11 cellular contexts compared by ENCODE assay signal in genomic region chr6:29708432-29709177, GRCh38. TPM values are rescaled to one million over a fixed set of nuclear protein-coding genes. Genes with fewer than 3 reads are reported as not detected.
DNase-seq lines count a peak whose midpoint lies in the region; ATAC-seq and TF ChIP-seq lines count a peak whose summit lies in the region.
"Had no signal": no experiment of that assay in that cellular context is flagged by ENCODE, and none has a peak within 500 bp of the region (broad histone marks: within the 10 kb centered on the region; RNA-seq: fewer than 3 reads in every experiment).

No MANE protein-coding gene starts in this region.

- DNase-seq in activated CD8-positive, alpha-beta memory T cell treated with anti-CD3 and anti-CD28 coated beads, Interleukin-2, amount 10 ng/mL, durations not matched to agents 7 days and 5 days = peak; percentile 92
- DNase-seq in activated CD8-positive, alpha-beta memory T cell treated with anti-CD3 and anti-CD28 coated beads, Interleukin-2, amount 50 U/mL, for 48 hours = no peak
- DNase-seq in T-helper 2 cell (peak in 3 of 5 experiments; percentile 64 to 94 (median 87)), NCI-H2227 (lab: John Stamatoyannopoulos, UW; ENCODE audit: unreplicated experiment) (no peak), osteocyte (ENCODE audit: extremely low spot score, unreplicated experiment) (no peak)
- DNase-seq in central memory CD8-positive, alpha-beta T cell (ENCODE audit: low spot score in 2 of 2) = peak; percentile 48 to 81
- DNase-seq: ACHN, posterior cingulate gyrus had no signal

- CTCF ChIA-PET in activated CD8-positive, alpha-beta memory T cell treated with anti-CD3 and anti-CD28 coated beads, Interleukin-2, amount 10 ng/mL, durations not matched to agents 7 days and 5 days (lab: Charles Lee) = interaction anchor here (0.7 to 3.4 kb wide), 18 partner anchors 8 to 297 kb away, joined by 3 to 22 read pairs (median 5); no protein-coding TSS in a partner anchor

- peak overlapping the region; percentile 80 for H3K27ac Mint-ChIP-seq in activated CD8-positive, alpha-beta memory T cell treated with anti-CD3 and anti-CD28 coated beads, Interleukin-2, amount 10 ng/mL, durations not matched to agents 7 days and 5 days
- H3K27ac Mint-ChIP-seq in central memory CD8-positive, alpha-beta T cell (ENCODE audit: low read depth) = peak overlapping the region; percentile 44
- H3K27ac Mint-ChIP-seq in stimulated activated naive CD8-positive, alpha-beta T cell treated with anti-CD3 and anti-CD28 coated beads, Interleukin-15, Interleukin-2, amounts not matched to agents 100 ng/mL and 50 ng/mL, for 24 hours = peak overlapping the region; percentile 47
- H3K27ac Mint-ChIP-seq in osteocyte (ENCODE audit: unreplicated experiment) = no peak overlapping the region

- H3K4me3 Mint-ChIP-seq in activated CD8-positive, alpha-beta memory T cell treated with anti-CD3 and anti-CD28 coated beads, Interleukin-2, amount 10 ng/mL, durations not matched to agents 7 days and 5 days = peak overlapping the region; percentile 72
- H3K4me3 Mint-ChIP-seq in central memory CD8-positive, alpha-beta T cell = peak overlapping the region; percentile 69
- peak overlapping the region; percentile 76 for H3K4me3 Mint-ChIP-seq in stimulated activated naive CD8-positive, alpha-beta T cell treated with anti-CD3 and anti-CD28 coated beads, Interleukin-15, Interleukin-2, amounts not matched to agents 100 ng/mL and 50 ng/mL, for 24 hours
- no peak overlapping the region for H3K4me3 Mint-ChIP-seq in osteocyte (ENCODE audit: unreplicated experiment)

- ATAC-seq in activated CD8-positive, alpha-beta memory T cell treated with anti-CD3 and anti-CD28 coated beads, Interleukin-2, amount 10 ng/mL, durations not matched to agents 7 days and 5 days = peak; percentile 84
- peak; percentile 94 for ATAC-seq in central memory CD8-positive, alpha-beta T cell (replicated peaks; ENCODE audit: extremely low read depth, poor library complexity, severe bottlenecking)
- no peak for ATAC-seq in GM21367 (IDR thresholded peaks at IDR 0.05; ENCODE audit: unreplicated experiment)

- no peaks in the 10 kb centered on the region for H3K9me3 Mint-ChIP-seq in activated CD8-positive, alpha-beta memory T cell treated with anti-CD3 and anti-CD28 coated beads, Interleukin-2, amount 10 ng/mL, durations not matched to agents 7 days and 5 days (ENCODE audit: low read depth)
- no peaks in the 10 kb centered on the region for H3K9me3 Mint-ChIP-seq in central memory CD8-positive, alpha-beta T cell
- no peaks in the 10 kb centered on the region for H3K9me3 Mint-ChIP-seq in stimulated activated naive CD8-positive, alpha-beta T cell treated with anti-CD3 and anti-CD28 coated beads, Interleukin-15, Interleukin-2, amounts not matched to agents 100 ng/mL and 50 ng/mL, for 24 hours
- no peaks in the 10 kb centered on the region for H3K9me3 Mint-ChIP-seq in osteocyte (ENCODE audit: unreplicated experiment)

- peaks cover 8% of the 10 kb centered on the region for H3K27me3 Mint-ChIP-seq in activated CD8-positive, alpha-beta memory T cell treated with anti-CD3 and anti-CD28 coated beads, Interleukin-2, amount 10 ng/mL, durations not matched to agents 7 days and 5 days
- H3K27me3 Mint-ChIP-seq in central memory CD8-positive, alpha-beta T cell = no peaks in the 10 kb centered on the region
- peaks cover 4% of the 10 kb centered on the region for H3K27me3 Mint-ChIP-seq in stimulated activated naive CD8-positive, alpha-beta T cell treated with anti-CD3 and anti-CD28 coated beads, Interleukin-15, Interleukin-2, amounts not matched to agents 100 ng/mL and 50 ng/mL, for 24 hours
- H3K27me3 Mint-ChIP-seq in osteocyte (ENCODE audit: unreplicated experiment) = peaks cover 51% of the 10 kb centered on the region

- peaks cover 56% of the 10 kb centered on the region for H3K4me1 Mint-ChIP-seq in activated CD8-positive, alpha-beta memory T cell treated with anti-CD3 and anti-CD28 coated beads, Interleukin-2, amount 10 ng/mL, durations not matched to agents 7 days and 5 days
- peaks cover 66% of the 10 kb centered on the region for H3K4me1 Mint-ChIP-seq in central memory CD8-positive, alpha-beta T cell
- H3K4me1 Mint-ChIP-seq in stimulated activated naive CD8-positive, alpha-beta T cell treated with anti-CD3 and anti-CD28 coated beads, Interleukin-15, Interleukin-2, amounts not matched to agents 100 ng/mL and 50 ng/mL, for 24 hours (ENCODE audit: low read depth) = peaks cover 58% of the 10 kb centered on the region
- H3K4me1 Mint-ChIP-seq in osteocyte (ENCODE audit: unreplicated experiment) = no peaks in the 10 kb centered on the region

- TF ChIP-seq CTCF in osteocyte (IDR thresholded peaks at IDR 0.05) = no peak

- H3K36me3 Mint-ChIP-seq in activated CD8-positive, alpha-beta memory T cell treated with anti-CD3 and anti-CD28 coated beads, Interleukin-2, amount 10 ng/mL, durations not matched to agents 7 days and 5 days = no peaks in the 10 kb centered on the region
- peaks cover 1% of the 10 kb centered on the region for H3K36me3 Mint-ChIP-seq in central memory CD8-positive, alpha-beta T cell (ENCODE audit: insufficient read depth)
- no peaks in the 10 kb centered on the region for H3K36me3 Mint-ChIP-seq in stimulated activated naive CD8-positive, alpha-beta T cell treated with anti-CD3 and anti-CD28 coated beads, Interleukin-15, Interleukin-2, amounts not matched to agents 100 ng/mL and 50 ng/mL, for 24 hours (ENCODE audit: low read depth)
- H3K36me3 Mint-ChIP-seq in osteocyte (ENCODE audit: unreplicated experiment) = no peaks in the 10 kb centered on the region

RNA-seq across cellular contexts. Expression of gene HLA-F, which starts 14.6 kb away (rescaled TPM):
- total RNA-seq in activated CD8-positive, alpha-beta memory T cell treated with anti-CD3 and anti-CD28 coated beads, Interleukin-2, amount 10 ng/mL, durations not matched to agents 7 days and 5 days = 100 to 1,000 TPM; 300 to 444 TPM
- total RNA-seq in osteocyte = 11.4 and 12.5 TPM in 2 replicates

RNA-seq across cellular contexts. Expression of gene ZFP57, which starts 27.7 kb away (rescaled TPM):
- 10 to 100 TPM; 14.1 to 16.1 TPM for total RNA-seq in activated CD8-positive, alpha-beta memory T cell treated with anti-CD3 and anti-CD28 coated beads, Interleukin-2, amount 10 ng/mL, durations not matched to agents 7 days and 5 days
- not detected in 2 replicates for total RNA-seq in osteocyte

RNA-seq across cellular contexts. Expression of gene MOG, which starts 51.7 kb away (rescaled TPM):
- total RNA-seq in activated CD8-positive, alpha-beta memory T cell treated with anti-CD3 and anti-CD28 coated beads, Interleukin-2, amount 10 ng/mL, durations not matched to agents 7 days and 5 days = not detected
- not detected in 2 replicates for total RNA-seq in osteocyte
- total RNA-seq: activated CD8-positive, alpha-beta memory T cell treated with anti-CD3 and anti-CD28 coated beads for 36 hours had no signal

Comparison
In these comparisons a context has a peak if more than half of its experiments do, and no peak if none do; other contexts are left out.
1. DNase-seq: peak in activated CD8-positive, alpha-beta memory T cell treated with anti-CD3 and anti-CD28 coated beads, Interleukin-2, amount 10 ng/mL, durations not matched to agents 7 days and 5 days (single experiment), T-helper 2 cell (3 of 5) and central memory CD8-positive, alpha-beta T cell (2 of 2); none in activated CD8-positive, alpha-beta memory T cell treated with anti-CD3 and anti-CD28 coated beads, Interleukin-2, amount 50 U/mL, for 48 hours (single experiment), NCI-H2227 (single experiment) and osteocyte (single experiment).
2. RNA of gene HLA-F, which starts 14.6 kb away (total RNA-seq): 300 to 444 TPM in activated CD8-positive, alpha-beta memory T cell treated with anti-CD3 and anti-CD28 coated beads, Interleukin-2, amount 10 ng/mL, durations not matched to agents 7 days and 5 days; 11.4 to 12.5 TPM in osteocyte; every median in the first group is over 10 times any median in the second.
3. RNA of gene ZFP57, which starts 27.7 kb away (total RNA-seq): 14.1 to 16.1 TPM in activated CD8-positive, alpha-beta memory T cell treated with anti-CD3 and anti-CD28 coated beads, Interleukin-2, amount 10 ng/mL, durations not matched to agents 7 days and 5 days; not detected in osteocyte; every median in the first group is over 10 times any median in the second.